In genomic region chr1:95221306-95221705, GRCh38 we compare ENCODE assay signal across 18 cellular contexts. TPM values are rescaled to one million over a fixed set of nuclear protein-coding genes. Genes with fewer than 3 reads are reported as not detected.
DNase-seq lines count a peak whose midpoint lies in the region; ATAC-seq, FAIRE-seq and TF ChIP-seq lines count a peak whose summit lies in the region.
"Had no signal": no experiment of that assay in that cellular context is flagged by ENCODE, and none has a peak within 500 bp of the region (broad histone marks: within the 10 kb centered on the region; RNA-seq: fewer than 3 reads in every experiment).

No MANE protein-coding gene starts in this region.

- H2AFZ ChIP-seq in HepG2 (ENCODE audit: low read length) (no peak overlapping the region), smooth muscle cell (ENCODE audit: low read depth) (peak overlapping the region; percentile 84)

- H3K27ac ChIP-seq in liver (ENCODE audit: low read depth in 1 of 2, low read length in 2 of 2) (no peak overlapping the region), HepG2 (ENCODE audit: extremely low read length, insufficient read depth, low read length) (no peak overlapping the region), smooth muscle cell (ENCODE audit: low read depth) (peak overlapping the region; percentile 64), tibial nerve (no peak overlapping the region)
- H3K27ac ChIP-seq: 22Rv1, BLaER1 had no signal

- no peak for TF ChIP-seq RAD21 in liver (IDR thresholded peaks at IDR 0.05)
- no peak for TF ChIP-seq RAD21 in HepG2 (CRISPR knock-in tag; IDR thresholded peaks at IDR 0.05)

- H3K4me1 ChIP-seq in liver (ENCODE audit: control insufficient read depth in 4 of 4, insufficient read depth in 4 of 4, low read length in 3 of 4) (no peaks in the 10 kb centered on the region), HepG2 (ENCODE audit: insufficient read depth, low read length) (no peaks in the 10 kb centered on the region), smooth muscle cell (ENCODE audit: low read depth) (peaks cover 4% of the 10 kb centered on the region), tibial nerve (peaks cover 0 to 7% (median 0%) of the 10 kb centered on the region in 4 donors)
- H3K4me1 ChIP-seq: BLaER1, Caco-2 had no signal

- H4K20me1 ChIP-seq in HepG2 (ENCODE audit: insufficient read depth, low read length) (no peaks in the 10 kb centered on the region), smooth muscle cell (ENCODE audit: low read depth) (no peaks in the 10 kb centered on the region)
- H4K20me1 ChIP-seq: BLaER1 had no signal

- H3K36me3 ChIP-seq in liver (ENCODE audit: control insufficient read depth in 4 of 4, insufficient read depth in 3 of 4, low read depth in 1 of 4, low read length in 3 of 4) (peaks cover 0 to 3% (median 1%) of the 10 kb centered on the region in 4 donors), HepG2 (replicated peaks in 1 of 2; ENCODE audit: control insufficient read depth in 1 of 2, insufficient read depth in 2 of 2, low read length in 2 of 2) (no peaks in the 10 kb centered on the region), smooth muscle cell (ENCODE audit: low read depth) (no peaks in the 10 kb centered on the region), tibial nerve (no peaks in the 10 kb centered on the region)
- H3K36me3 ChIP-seq: BLaER1 had no signal

- H3K4me3 ChIP-seq in liver (ENCODE audit: low read depth in 1 of 3, low read length in 3 of 3) (no peak overlapping the region), HepG2 (replicated peaks in 1 of 3; ENCODE audit: insufficient read depth in 1 of 3, low read depth in 2 of 3, low read length in 3 of 3) (no peak overlapping the region), smooth muscle cell (no peak overlapping the region), tibial nerve (no peak overlapping the region)
- H3K4me3 ChIP-seq: BLaER1 had no signal

- no peak for TF ChIP-seq POLR2A in HepG2 (IDR thresholded peaks at IDR 0.05; ENCODE audit: insufficient read depth in 1 of 2, low read depth in 2 of 2, low read length in 2 of 2)
- no peak for TF ChIP-seq POLR2A in tibial nerve (IDR thresholded peaks at IDR 0.05)

- WGBS in liver: 66% methylated on average over 6 of the region's 6 CpGs
- WGBS in HepG2 (ENCODE audit: low lambda C conversion rate): 76% methylated on average over 3 of the region's 6 CpGs
- WGBS in smooth muscle cell (ENCODE audit: low lambda C conversion rate): 19% methylated on average over 6 of the region's 6 CpGs
- 87 to 89% methylated on average over 4 to 6 of the region's 6 CpGs for WGBS in tibial nerve, 2 donors

- peaks cover 18% of the 10 kb centered on the region for H3F3A ChIP-seq in smooth muscle cell (ENCODE audit: low read depth)

- H3K27me3 ChIP-seq in liver (ENCODE audit: control insufficient read depth in 4 of 4, insufficient read depth in 4 of 4, low read length in 3 of 4): no peaks in the 10 kb centered on the region
- no peaks in the 10 kb centered on the region for H3K27me3 ChIP-seq in HepG2 (ENCODE audit: control insufficient read depth in 1 of 2, insufficient read depth in 2 of 2, low read length in 2 of 2)
- H3K27me3 ChIP-seq in smooth muscle cell (ENCODE audit: low read depth): no peaks in the 10 kb centered on the region
- no peaks in the 10 kb centered on the region for H3K27me3 ChIP-seq in tibial nerve
- H3K27me3 ChIP-seq: BLaER1 had no signal

- CTCF ChIA-PET in HepG2 (lab: Yijun Ruan, JAX; ENCODE audit: low intra/inter-chr PET ratio, low total read pairs): no interaction called here

- no peak for FAIRE-seq in HepG2 (lab: Jason Lieb, UNC)
- FAIRE-seq: HTR-8/SVneo had no signal

- TF ChIP-seq EP300 in HepG2 (IDR thresholded peaks at IDR 0.05; ENCODE audit: low read depth in 2 of 2, low read length in 2 of 2) (no peak), HepG2 (CRISPR knock-in tag; IDR thresholded peaks at IDR 0.05; ENCODE audit: borderline replicate concordance) (no peak), tibial nerve (IDR thresholded peaks at IDR 0.05) (no peak)

- no peak overlapping the region for H3K9ac ChIP-seq in liver (ENCODE audit: low read depth in 1 of 2, low read length in 2 of 2)
- H3K9ac ChIP-seq in HepG2 (ENCODE audit: insufficient read depth, low read depth, low read length): no peak overlapping the region
- no peak overlapping the region for H3K9ac ChIP-seq in smooth muscle cell (ENCODE audit: low read depth)
- H3K9ac ChIP-seq: BLaER1 had no signal

- H3K9me3 ChIP-seq in liver (ENCODE audit: control insufficient read depth in 4 of 4, low read length in 3 of 4): no peaks in the 10 kb centered on the region
- H3K9me3 ChIP-seq in HepG2 (ENCODE audit: low read length): no peaks in the 10 kb centered on the region
- H3K9me3 ChIP-seq in smooth muscle cell (replicated peaks; ENCODE audit: low read depth): no peaks in the 10 kb centered on the region
- peaks cover 0 to 3% (median 0%) of the 10 kb centered on the region in 4 donors for H3K9me3 ChIP-seq in tibial nerve
- H3K9me3 ChIP-seq: BLaER1, Caco-2 had no signal

- POLR2A ChIA-PET in HepG2 (lab: Yijun Ruan, JAX): no interaction called here

- no peak for DNase-seq in HepG2 (ENCODE audit: low spot score)
- DNase-seq in dermis blood vessel endothelial cell: peak; percentile 15
- DNase-seq in left lobe of liver (ENCODE audit: low spot score): peak; percentile 71
- DNase-seq in smooth muscle cell (lab: John Stamatoyannopoulos, UW; ENCODE audit: unreplicated experiment): no peak
- DNase-seq in tibial nerve (ENCODE audit: low spot score in 2 of 2): no peak
- DNase-seq in stimulated activated CD4-positive, alpha-beta T cell treated with anti-CD3 and anti-CD28 coated beads, Interleukin-1b, Interleukin-23, amount 100 ng/mL, for 48 hours: no peak
- DNase-seq: AML-193; Caco-2; CD8-positive, alpha-beta memory T cell; DND-41; GF-D8; H7; KBM-7 had no signal

- no peak for TF ChIP-seq CTCF in liver (IDR thresholded peaks at IDR 0.05; ENCODE audit: low read depth, low read length, missing input control)
- no peak for TF ChIP-seq CTCF in HepG2 (CRISPR knock-in tag; IDR thresholded peaks at IDR 0.05)
- no peak for TF ChIP-seq CTCF in smooth muscle cell (IDR thresholded peaks at IDR 0.05; ENCODE audit: borderline replicate concordance, insufficient read depth, poor library complexity, severe bottlenecking)
- no peak for TF ChIP-seq CTCF in tibial nerve (IDR thresholded peaks at IDR 0.05)

- H3K4me2 ChIP-seq in HepG2 (ENCODE audit: low read depth, low read length) (no peak overlapping the region), smooth muscle cell (peak overlapping the region; percentile 49)
- H3K4me2 ChIP-seq: BLaER1 had no signal

- intact Hi-C loops in HepG2 (cut with micrococcal nuclease; ENCODE audit: unreplicated experiment): no loop called here

- no TSS peak for BruUV-seq in HepG2 (replicated peaks; lab: Mats Ljungman, UMichigan)

- H3K79me2 ChIP-seq in HepG2 (ENCODE audit: insufficient read depth, low read length) (no peaks in the 10 kb centered on the region), smooth muscle cell (ENCODE audit: low read depth) (no peaks in the 10 kb centered on the region)

- in situ Hi-C loops in HepG2 (cut with HindIII; ENCODE audit: extremely low pct_ligation_motif_present, low pct_unique_long_range_greater_than_20kb): no loop called here

- ATAC-seq in HepG2: no peak
- peak; percentile 92 for ATAC-seq in left lobe of liver
- no peak for ATAC-seq in GM21825 (IDR thresholded peaks at IDR 0.05; ENCODE audit: unreplicated experiment)

TF ChIP-seq in liver, 16 proteins besides CTCF, POLR2A, EP300 and RAD21 (continues in another document):
- no peak for TF ChIP-seq NR2F2 (IDR thresholded peaks at IDR 0.05)
- no peak for TF ChIP-seq MAX (IDR thresholded peaks at IDR 0.05)
- no peak for TF ChIP-seq EGR1 (IDR thresholded peaks at IDR 0.05; ENCODE audit: low read depth in 2 of 2)

RNA-seq across cellular contexts. Expression of gene RWDD3, which starts 12.7 kb away (rescaled TPM):
- total RNA-seq in liver: 1 to 10 TPM; 7.0 to 7.1 TPM
- polyA plus RNA-seq in liver: 10 to 100 TPM in 1 of 2 donors, 1 to 10 TPM in 1; 5.8 to 11.1 TPM
- total RNA-seq in HepG2 (2016; rRNA removed; fragmentation: Illumina TruSeq; extraction: Trizol): 21.2 and 22.7 TPM in 2 replicates
- 4.8 and 7.5 TPM in 2 replicates for total RNA-seq in HepG2 (2016; cell fraction: cytosol; rRNA removed; fragmentation: Illumina TruSeq; extraction: Trizol; ENCODE audit: low read depth)
- total RNA-seq in HepG2 (2016; cell fraction: insoluble cytoplasmic fraction; rRNA removed; fragmentation: Illumina TruSeq; extraction: Trizol): 20.5 and 25.9 TPM in 2 replicates
- total RNA-seq in HepG2 (2016; cell fraction: membrane; rRNA removed; fragmentation: Illumina TruSeq; extraction: Trizol): 15.8 and 16.6 TPM in 2 replicates
- 26.9 and 28.8 TPM in 2 replicates for total RNA-seq in HepG2 (2016; cell fraction: nucleus; rRNA removed; fragmentation: Illumina TruSeq; extraction: Trizol)
- polyA plus RNA-seq in HepG2 (2011; rRNA removed): 16.2 and 18.3 TPM in 2 replicates
- 8.0 and 10.2 TPM in 2 replicates for polyA plus RNA-seq in HepG2 (2011; cell fraction: cytosol; rRNA removed)
- 17.2 and 19.7 TPM in 2 replicates for polyA plus RNA-seq in HepG2 (2011; cell fraction: nucleus; rRNA removed)
- 15.3 and 20.4 TPM in 2 replicates for polyA plus RNA-seq in HepG2 (2012)
- polyA plus RNA-seq in HepG2 (2016; cell fraction: cytosol; fragmentation: Illumina TruSeq; extraction: Trizol; ENCODE audit: low read depth): 7.6 and 10.7 TPM in 2 replicates
- polyA plus RNA-seq in HepG2 (2016; cell fraction: insoluble cytoplasmic fraction; fragmentation: Illumina TruSeq; extraction: Trizol; ENCODE audit: low read depth): 23.8 and 27.0 TPM in 2 replicates
- 13.8 and 14.0 TPM in 2 replicates for polyA plus RNA-seq in HepG2 (2016; cell fraction: membrane; fragmentation: Illumina TruSeq; extraction: Trizol; ENCODE audit: low read depth)
- 43.8 and 46.3 TPM in 2 replicates for polyA plus RNA-seq in HepG2 (2016; cell fraction: nucleus; fragmentation: Illumina TruSeq; extraction: Trizol; ENCODE audit: insufficient read depth, low read depth)
- 2.3 and 4.1 TPM in 2 replicates for polyA minus RNA-seq in HepG2 (2011; rRNA and poly(A)+ RNA removed; ENCODE audit: low replicate concordance)
- 3.7 and 4.5 TPM in 2 replicates for polyA minus RNA-seq in HepG2 (2011; cell fraction: cytosol; rRNA and poly(A)+ RNA removed)
- 17.4 and 24.0 TPM in 2 replicates for polyA minus RNA-seq in HepG2 (2011; cell fraction: nucleus; rRNA and poly(A)+ RNA removed)
- total RNA-seq in dermis blood vessel endothelial cell: 11.6 and 18.0 TPM in 2 replicates
- total RNA-seq in left lobe of liver: 11.7 TPM
- total RNA-seq in smooth muscle cell: 24.4 and 28.2 TPM in 2 replicates
- 21.5 and 22.2 TPM in 2 replicates for polyA plus RNA-seq in smooth muscle cell
- 10 to 100 TPM in 3 of 4 donors, 1 to 10 TPM in 1; 8.4 to 20.5 (median 15.4) TPM for total RNA-seq in tibial nerve

Comparison
In these comparisons a context has a peak if more than half of its experiments do, and no peak if none do; other contexts are left out.
1. DNase-seq: peak in dermis blood vessel endothelial cell (single experiment) and left lobe of liver (single experiment); none in HepG2 (single experiment), smooth muscle cell (single experiment), tibial nerve (0 of 2) and stimulated activated CD4-positive, alpha-beta T cell treated with anti-CD3 and anti-CD28 coated beads, Interleukin-1b, Interleukin-23, amount 100 ng/mL, for 48 hours (single experiment).